Comparison of ENCODE assay signal across 3 cellular contexts in the genomic region with DNA sequence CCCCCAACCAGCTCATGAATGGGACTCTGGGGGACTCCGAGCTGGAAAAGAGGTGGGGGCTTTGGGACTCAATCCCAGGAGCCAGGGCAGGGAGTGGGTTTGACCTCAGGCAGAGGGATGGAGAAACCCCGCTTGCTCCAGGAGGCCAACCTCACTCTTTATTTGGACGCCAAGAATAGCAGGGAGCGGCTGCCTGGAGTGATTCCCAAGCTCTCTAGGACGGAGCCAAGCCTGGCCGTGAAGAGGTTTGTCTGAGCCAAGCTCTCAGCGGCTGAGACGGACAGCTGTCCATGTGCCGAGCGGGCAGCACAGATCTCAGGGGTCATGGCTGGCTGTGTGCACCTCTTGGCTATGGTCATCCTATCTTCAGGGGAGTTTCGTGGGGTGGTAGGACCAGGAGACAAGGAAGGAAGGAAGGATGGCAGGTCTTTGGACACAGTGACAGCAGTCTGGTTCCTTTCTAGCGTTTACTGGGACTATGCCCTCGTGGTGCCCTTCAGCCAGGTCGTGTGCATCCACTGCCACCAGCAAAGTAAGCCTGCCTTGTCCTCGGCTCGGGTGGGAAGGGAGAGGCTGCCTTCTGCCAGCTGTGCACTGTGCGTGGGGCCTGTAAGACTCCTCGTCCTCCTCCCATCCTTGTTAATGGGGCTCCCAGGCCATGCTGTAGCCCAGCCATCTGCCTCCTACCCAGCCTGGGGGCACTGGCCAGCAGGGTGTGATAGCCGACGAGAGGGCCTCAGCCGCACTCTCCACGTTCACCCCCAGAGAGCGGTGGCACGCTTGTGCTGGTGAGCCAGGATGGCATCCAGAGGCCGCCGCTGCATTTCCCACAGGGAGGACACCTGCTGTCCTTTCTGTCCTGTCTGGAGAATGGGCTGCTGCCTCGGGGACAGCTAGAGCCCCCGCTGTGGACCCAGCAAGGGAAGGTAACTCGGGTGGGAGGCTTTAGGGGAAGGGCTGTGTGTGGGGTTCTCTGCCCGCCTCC.
TF ChIP-seq lines count a peak whose summit lies in the region.

No MANE protein-coding gene starts in this region.

TF ChIP-seq in WTC11, 78 proteins besides CTCF, POLR2A, EP300 and RAD21:
- TF ChIP-seq OVOL2 (CRISPR knock-in tag; IDR thresholded peaks at IDR 0.05; ENCODE audit: borderline replicate concordance) = no peak
- TF ChIP-seq, protein P1, sequence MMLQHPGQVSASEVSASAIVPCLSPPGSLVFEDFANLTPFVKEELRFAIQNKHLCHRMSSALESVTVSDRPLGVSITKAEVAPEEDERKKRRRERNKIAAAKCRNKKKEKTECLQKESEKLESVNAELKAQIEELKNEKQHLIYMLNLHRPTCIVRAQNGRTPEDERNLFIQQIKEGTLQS (CRISPR knock-in tag; conservative IDR thresholded peaks at IDR 0.05) = no peak
- TF ChIP-seq NR3C1 (CRISPR knock-in tag; conservative IDR thresholded peaks at IDR 0.05; ENCODE audit: low read depth) = no peak
- TF ChIP-seq ZNF317 (CRISPR knock-in tag; IDR thresholded peaks at IDR 0.05; ENCODE audit: borderline replicate concordance, low read depth) = no peak
- TF ChIP-seq, protein P2, sequence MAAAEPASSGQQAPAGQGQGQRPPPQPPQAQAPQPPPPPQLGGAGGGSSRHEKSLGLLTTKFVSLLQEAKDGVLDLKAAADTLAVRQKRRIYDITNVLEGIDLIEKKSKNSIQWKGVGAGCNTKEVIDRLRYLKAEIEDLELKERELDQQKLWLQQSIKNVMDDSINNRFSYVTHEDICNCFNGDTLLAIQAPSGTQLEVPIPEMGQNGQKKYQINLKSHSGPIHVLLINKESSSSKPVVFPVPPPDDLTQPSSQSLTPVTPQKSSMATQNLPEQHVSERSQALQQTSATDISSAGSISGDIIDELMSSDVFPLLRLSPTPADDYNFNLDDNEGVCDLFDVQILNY (CRISPR knock-in tag; IDR thresholded peaks at IDR 0.05) = no peak
- TF ChIP-seq ESRRA (CRISPR knock-in tag; IDR thresholded peaks at IDR 0.05; ENCODE audit: borderline replicate concordance) = no peak
- no peak for TF ChIP-seq FOXJ3 (CRISPR knock-in tag; IDR thresholded peaks at IDR 0.05; ENCODE audit: borderline replicate concordance)
- no peak for TF ChIP-seq PRRX2 (CRISPR knock-in tag; IDR thresholded peaks at IDR 0.05)
- TF ChIP-seq NFATC4 (CRISPR knock-in tag; IDR thresholded peaks at IDR 0.05) = no peak
- TF ChIP-seq GTF2I (CRISPR knock-in tag; conservative IDR thresholded peaks at IDR 0.05) = no peak
- no peak for TF ChIP-seq RORB (CRISPR knock-in tag; IDR thresholded peaks at IDR 0.05)
- no peak for TF ChIP-seq E2F4 (CRISPR knock-in tag; IDR thresholded peaks at IDR 0.05; ENCODE audit: borderline replicate concordance, low read depth)
- TF ChIP-seq ERG (CRISPR knock-in tag; IDR thresholded peaks at IDR 0.05) = no peak
- TF ChIP-seq ELF4 (CRISPR knock-in tag; IDR thresholded peaks at IDR 0.05; ENCODE audit: low read depth) = no peak
- no peak for TF ChIP-seq ZNF396 (CRISPR knock-in tag; IDR thresholded peaks at IDR 0.05; ENCODE audit: borderline replicate concordance)
- TF ChIP-seq TP53 (CRISPR knock-in tag; IDR thresholded peaks at IDR 0.05) = no peak

TF ChIP-seq in HepG2, 621 proteins besides CTCF, POLR2A, EP300 and RAD21:
- TF ChIP-seq, protein P3, sequence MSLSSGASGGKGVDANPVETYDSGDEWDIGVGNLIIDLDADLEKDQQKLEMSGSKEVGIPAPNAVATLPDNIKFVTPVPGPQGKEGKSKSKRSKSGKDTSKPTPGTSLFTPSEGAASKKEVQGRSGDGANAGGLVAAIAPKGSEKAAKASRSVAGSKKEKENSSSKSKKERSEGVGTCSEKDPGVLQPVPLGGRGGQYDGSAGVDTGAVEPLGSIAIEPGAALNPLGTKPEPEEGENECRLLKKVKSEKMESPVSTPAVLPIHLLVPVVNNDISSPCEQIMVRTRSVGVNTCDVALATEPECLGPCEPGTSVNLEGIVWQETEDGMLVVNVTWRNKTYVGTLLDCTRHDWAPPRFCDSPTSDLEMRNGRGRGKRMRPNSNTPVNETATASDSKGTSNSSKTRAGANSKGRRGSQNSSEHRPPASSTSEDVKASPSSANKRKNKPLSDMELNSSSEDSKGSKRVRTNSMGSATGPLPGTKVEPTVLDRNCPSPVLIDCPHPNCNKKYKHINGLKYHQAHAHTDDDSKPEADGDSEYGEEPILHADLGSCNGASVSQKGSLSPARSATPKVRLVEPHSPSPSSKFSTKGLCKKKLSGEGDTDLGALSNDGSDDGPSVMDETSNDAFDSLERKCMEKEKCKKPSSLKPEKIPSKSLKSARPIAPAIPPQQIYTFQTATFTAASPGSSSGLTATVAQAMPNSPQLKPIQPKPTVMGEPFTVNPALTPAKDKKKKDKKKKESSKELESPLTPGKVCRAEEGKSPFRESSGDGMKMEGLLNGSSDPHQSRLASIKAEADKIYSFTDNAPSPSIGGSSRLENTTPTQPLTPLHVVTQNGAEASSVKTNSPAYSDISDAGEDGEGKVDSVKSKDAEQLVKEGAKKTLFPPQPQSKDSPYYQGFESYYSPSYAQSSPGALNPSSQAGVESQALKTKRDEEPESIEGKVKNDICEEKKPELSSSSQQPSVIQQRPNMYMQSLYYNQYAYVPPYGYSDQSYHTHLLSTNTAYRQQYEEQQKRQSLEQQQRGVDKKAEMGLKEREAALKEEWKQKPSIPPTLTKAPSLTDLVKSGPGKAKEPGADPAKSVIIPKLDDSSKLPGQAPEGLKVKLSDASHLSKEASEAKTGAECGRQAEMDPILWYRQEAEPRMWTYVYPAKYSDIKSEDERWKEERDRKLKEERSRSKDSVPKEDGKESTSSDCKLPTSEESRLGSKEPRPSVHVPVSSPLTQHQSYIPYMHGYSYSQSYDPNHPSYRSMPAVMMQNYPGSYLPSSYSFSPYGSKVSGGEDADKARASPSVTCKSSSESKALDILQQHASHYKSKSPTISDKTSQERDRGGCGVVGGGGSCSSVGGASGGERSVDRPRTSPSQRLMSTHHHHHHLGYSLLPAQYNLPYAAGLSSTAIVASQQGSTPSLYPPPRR (CRISPR knock-in tag; IDR thresholded peaks at IDR 0.05; ENCODE audit: borderline replicate concordance) = no peak
- TF ChIP-seq SIN3A (IDR thresholded peaks at IDR 0.05; ENCODE audit: borderline replicate concordance, low read depth, low read length) (no peak), ZNF17 (CRISPR knock-in tag; IDR thresholded peaks at IDR 0.05) (no peak), XRCC5 (optimal IDR thresholded peaks at IDR 0.05; ENCODE audit: low read length) (no peak), AGO2 (optimal IDR thresholded peaks at IDR 0.05; ENCODE audit: low read depth, low read length) (peak; percentile 32), ZFP90 (CRISPR knock-in tag; IDR thresholded peaks at IDR 0.05; ENCODE audit: borderline replicate concordance) (no peak), ZNF781 (CRISPR knock-in tag; IDR thresholded peaks at IDR 0.05; ENCODE audit: borderline replicate concordance, not compliant biosample characterization) (no peak)

TF ChIP-seq in GM12891, 5 proteins besides CTCF, POLR2A, EP300 and RAD21:
- TF ChIP-seq POLR2AphosphoS5 (IDR thresholded peaks at IDR 0.05; ENCODE audit: low read depth, low read length) (no peak), SPI1 (IDR thresholded peaks at IDR 0.05; ENCODE audit: low read depth, low read length) (no peak), TAF1 (IDR thresholded peaks at IDR 0.05; ENCODE audit: low read depth, low read length) (no peak), POU2F2 (IDR thresholded peaks at IDR 0.05; ENCODE audit: low read depth, low read length) (no peak), PAX5 (IDR thresholded peaks at IDR 0.05; ENCODE audit: insufficient read depth, low read length, severe bottlenecking) (no peak)
